In the genomic region with DNA sequence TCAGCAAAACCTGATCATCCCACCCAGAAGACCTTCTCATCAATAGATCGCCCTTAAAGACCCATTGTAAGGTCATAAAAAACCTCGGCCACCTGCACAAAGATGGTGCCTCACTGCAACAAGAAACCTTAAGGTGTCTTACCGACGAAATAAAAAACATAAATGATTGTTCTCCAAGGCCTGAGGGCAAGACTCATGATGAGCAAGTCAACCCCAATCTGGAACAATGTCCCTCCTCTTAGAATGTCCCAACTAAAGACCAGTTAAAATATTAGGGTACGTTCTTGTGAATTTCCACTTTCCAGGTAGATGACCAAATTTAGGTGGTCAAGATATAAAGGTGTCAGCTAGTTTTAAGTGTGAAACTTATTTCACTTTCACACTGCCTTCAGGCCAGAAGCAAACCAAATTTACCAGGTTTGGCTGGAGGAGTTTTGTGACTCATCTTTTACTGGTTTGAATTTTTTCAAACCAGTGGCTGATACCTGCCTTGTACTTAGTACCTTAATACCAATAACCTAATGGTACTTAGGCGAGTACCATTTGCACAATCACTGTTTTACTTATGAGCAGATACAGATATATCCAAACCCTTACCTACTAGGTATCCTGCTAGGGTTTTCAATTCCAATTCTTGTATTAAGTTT, we compare ENCODE assay signal across 1 cellular context.
TF ChIP-seq lines count a peak whose summit lies in the region.

No MANE protein-coding gene starts in this region.

TF ChIP-seq in GM23338, 12 proteins besides CTCF, POLR2A, EP300 and RAD21 (continued from another document):
- TF ChIP-seq, protein P1, sequence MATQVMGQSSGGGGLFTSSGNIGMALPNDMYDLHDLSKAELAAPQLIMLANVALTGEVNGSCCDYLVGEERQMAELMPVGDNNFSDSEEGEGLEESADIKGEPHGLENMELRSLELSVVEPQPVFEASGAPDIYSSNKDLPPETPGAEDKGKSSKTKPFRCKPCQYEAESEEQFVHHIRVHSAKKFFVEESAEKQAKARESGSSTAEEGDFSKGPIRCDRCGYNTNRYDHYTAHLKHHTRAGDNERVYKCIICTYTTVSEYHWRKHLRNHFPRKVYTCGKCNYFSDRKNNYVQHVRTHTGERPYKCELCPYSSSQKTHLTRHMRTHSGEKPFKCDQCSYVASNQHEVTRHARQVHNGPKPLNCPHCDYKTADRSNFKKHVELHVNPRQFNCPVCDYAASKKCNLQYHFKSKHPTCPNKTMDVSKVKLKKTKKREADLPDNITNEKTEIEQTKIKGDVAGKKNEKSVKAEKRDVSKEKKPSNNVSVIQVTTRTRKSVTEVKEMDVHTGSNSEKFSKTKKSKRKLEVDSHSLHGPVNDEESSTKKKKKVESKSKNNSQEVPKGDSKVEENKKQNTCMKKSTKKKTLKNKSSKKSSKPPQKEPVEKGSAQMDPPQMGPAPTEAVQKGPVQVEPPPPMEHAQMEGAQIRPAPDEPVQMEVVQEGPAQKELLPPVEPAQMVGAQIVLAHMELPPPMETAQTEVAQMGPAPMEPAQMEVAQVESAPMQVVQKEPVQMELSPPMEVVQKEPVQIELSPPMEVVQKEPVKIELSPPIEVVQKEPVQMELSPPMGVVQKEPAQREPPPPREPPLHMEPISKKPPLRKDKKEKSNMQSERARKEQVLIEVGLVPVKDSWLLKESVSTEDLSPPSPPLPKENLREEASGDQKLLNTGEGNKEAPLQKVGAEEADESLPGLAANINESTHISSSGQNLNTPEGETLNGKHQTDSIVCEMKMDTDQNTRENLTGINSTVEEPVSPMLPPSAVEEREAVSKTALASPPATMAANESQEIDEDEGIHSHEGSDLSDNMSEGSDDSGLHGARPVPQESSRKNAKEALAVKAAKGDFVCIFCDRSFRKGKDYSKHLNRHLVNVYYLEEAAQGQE (IDR thresholded peaks at IDR 0.05; ENCODE audit: unreplicated experiment) = no peak
- no peak for TF ChIP-seq EZH2 (IDR thresholded peaks at IDR 0.05; ENCODE audit: low read depth, unreplicated experiment)
- no peak for TF ChIP-seq NANOG (IDR thresholded peaks at IDR 0.05; ENCODE audit: borderline replicate concordance)
- TF ChIP-seq STAT1 (IDR thresholded peaks at IDR 0.05; ENCODE audit: unreplicated experiment) = no peak
- no peak for TF ChIP-seq POLR2AphosphoS5 (IDR thresholded peaks at IDR 0.05; ENCODE audit: low read depth)
- TF ChIP-seq JUNB (IDR thresholded peaks at IDR 0.05; ENCODE audit: unreplicated experiment) = no peak
- TF ChIP-seq, protein P2, sequence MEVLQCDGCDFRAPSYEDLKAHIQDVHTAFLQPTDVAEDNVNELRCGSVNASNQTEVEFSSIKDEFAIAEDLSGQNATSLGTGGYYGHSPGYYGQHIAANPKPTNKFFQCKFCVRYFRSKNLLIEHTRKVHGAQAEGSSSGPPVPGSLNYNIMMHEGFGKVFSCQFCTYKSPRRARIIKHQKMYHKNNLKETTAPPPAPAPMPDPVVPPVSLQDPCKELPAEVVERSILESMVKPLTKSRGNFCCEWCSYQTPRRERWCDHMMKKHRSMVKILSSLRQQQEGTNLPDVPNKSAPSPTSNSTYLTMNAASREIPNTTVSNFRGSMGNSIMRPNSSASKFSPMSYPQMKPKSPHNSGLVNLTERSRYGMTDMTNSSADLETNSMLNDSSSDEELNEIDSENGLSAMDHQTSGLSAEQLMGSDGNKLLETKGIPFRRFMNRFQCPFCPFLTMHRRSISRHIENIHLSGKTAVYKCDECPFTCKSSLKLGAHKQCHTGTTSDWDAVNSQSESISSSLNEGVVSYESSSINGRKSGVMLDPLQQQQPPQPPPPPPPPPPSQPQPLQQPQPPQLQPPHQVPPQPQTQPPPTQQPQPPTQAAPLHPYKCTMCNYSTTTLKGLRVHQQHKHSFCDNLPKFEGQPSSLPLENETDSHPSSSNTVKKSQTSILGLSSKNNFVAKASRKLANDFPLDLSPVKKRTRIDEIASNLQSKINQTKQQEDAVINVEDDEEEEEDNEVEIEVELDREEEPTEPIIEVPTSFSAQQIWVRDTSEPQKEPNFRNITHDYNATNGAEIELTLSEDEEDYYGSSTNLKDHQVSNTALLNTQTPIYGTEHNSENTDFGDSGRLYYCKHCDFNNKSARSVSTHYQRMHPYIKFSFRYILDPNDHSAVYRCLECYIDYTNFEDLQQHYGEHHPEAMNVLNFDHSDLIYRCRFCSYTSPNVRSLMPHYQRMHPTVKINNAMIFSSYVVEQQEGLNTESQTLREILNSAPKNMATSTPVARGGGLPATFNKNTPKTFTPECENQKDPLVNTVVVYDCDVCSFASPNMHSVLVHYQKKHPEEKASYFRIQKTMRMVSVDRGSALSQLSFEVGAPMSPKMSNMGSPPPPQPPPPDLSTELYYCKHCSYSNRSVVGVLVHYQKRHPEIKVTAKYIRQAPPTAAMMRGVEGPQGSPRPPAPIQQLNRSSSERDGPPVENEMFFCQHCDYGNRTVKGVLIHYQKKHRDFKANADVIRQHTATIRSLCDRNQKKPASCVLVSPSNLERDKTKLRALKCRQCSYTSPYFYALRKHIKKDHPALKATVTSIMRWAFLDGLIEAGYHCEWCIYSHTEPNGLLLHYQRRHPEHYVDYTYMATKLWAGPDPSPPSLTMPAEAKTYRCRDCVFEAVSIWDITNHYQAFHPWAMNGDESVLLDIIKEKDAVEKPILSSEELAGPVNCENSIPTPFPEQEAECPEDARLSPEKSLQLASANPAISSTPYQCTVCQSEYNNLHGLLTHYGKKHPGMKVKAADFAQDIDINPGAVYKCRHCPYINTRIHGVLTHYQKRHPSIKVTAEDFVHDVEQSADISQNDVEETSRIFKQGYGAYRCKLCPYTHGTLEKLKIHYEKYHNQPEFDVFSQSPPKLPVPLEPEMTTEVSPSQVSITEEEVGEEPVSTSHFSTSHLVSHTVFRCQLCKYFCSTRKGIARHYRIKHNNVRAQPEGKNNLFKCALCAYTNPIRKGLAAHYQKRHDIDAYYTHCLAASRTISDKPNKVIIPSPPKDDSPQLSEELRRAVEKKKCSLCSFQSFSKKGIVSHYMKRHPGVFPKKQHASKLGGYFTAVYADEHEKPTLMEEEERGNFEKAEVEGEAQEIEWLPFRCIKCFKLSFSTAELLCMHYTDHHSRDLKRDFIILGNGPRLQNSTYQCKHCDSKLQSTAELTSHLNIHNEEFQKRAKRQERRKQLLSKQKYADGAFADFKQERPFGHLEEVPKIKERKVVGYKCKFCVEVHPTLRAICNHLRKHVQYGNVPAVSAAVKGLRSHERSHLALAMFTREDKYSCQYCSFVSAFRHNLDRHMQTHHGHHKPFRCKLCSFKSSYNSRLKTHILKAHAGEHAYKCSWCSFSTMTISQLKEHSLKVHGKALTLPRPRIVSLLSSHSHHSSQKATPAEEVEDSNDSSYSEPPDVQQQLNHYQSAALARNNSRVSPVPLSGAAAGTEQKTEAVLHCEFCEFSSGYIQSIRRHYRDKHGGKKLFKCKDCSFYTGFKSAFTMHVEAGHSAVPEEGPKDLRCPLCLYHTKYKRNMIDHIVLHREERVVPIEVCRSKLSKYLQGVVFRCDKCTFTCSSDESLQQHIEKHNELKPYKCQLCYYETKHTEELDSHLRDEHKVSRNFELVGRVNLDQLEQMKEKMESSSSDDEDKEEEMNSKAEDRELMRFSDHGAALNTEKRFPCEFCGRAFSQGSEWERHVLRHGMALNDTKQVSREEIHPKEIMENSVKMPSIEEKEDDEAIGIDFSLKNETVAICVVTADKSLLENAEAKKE (CRISPR knock-in tag; IDR thresholded peaks at IDR 0.05) = no peak
TF ChIP-seq in GM23338: peak in this region for 0.
